Comparison of ENCODE assay signal across 32 cellular contexts in the genomic region with DNA sequence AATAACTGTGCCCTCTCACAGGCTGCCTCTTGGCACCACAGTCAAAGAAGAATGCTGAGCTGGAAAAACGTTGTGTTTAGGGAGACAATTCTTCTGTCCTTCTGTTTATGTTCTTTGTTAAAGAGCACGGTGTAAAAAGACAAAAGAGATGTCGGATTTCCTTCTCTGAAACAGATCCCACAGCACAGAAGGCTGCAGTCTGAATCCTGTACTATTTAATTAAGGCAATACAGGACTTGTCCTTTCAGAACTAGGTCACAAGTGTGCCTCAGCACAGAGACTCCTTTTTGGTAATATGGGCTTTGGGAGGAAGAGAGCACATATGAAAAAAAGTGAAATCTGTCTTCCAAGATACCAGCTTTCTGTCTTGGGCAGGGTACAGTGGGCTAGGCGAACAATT.
"Had no signal": no experiment of that assay in that cellular context is flagged by ENCODE, and none has a peak within 500 bp of the region (broad histone marks: within the 10 kb centered on the region; RNA-seq: fewer than 3 reads in every experiment).

No MANE protein-coding gene starts in this region.

- H3K27me3 ChIP-seq: adrenal gland, brain microvascular endothelial cell, MG63, Peyer's patch, SJSA1 had no signal

- H3K27ac ChIP-seq: adrenal gland, brain microvascular endothelial cell, cardiac muscle cell, Peyer's patch, SJSA1 had no signal

- DNase-seq: activated CD4-positive, alpha-beta memory T cell treated with anti-CD3 and anti-CD28 coated beads for 36 hours; activated CD4-positive, alpha-beta T cell treated with anti-CD3 and anti-CD28 coated beads for 4 hours; activated CD4-positive, alpha-beta T cell treated with anti-CD3 and anti-CD28 coated beads, Interleukin-2, amount 50 U/mL, for 1 hour; activated CD4-positive, CD25-positive, alpha-beta regulatory T cell treated with anti-CD3 and anti-CD28 coated beads, Interleukin-2, amount 50 U/mL, for 72 hours; activated CD8-positive, alpha-beta memory T cell treated with anti-CD3 and anti-CD28 coated beads, Interleukin-2, amount 50 U/mL, for 4 hours; activated gamma-delta T cell treated with Interleukin-2 at 50 U/mL for 16 hours; activated naive CD4-positive, alpha-beta T cell treated with anti-CD3 and anti-CD28 coated beads for 36 hours; activated T-cell treated with anti-CD3 and anti-CD28 coated beads for 4 hours; activated T-cell treated with anti-CD3 and anti-CD28 coated beads, Interleukin-2, amount 50 U/mL, for 4 hours; brain microvascular endothelial cell; Kasumi-1; KG1; MG63; MV-4-11; NCI-H1092; NCI-H1436 treated with DMSO at 0.1 percent for 48 hours; NCI-H1694 treated with DMSO at 0.1 percent for 48 hours; NCI-H2029; NCI-H510A; NCI-H526; NCI-H748 treated with DMSO at 0.1 percent for 48 hours; NK-92 treated with Interleukin-12 subunit alpha and Interleukin-12 subunit beta, amount 100 ng/mL, for 24 hours; PC-3; Peyer's patch; RPMI8226; SHP77 treated with DMSO at 0.1 percent for 48 hours; SK-N-SH had no signal

- H3K4me3 ChIP-seq: adrenal gland, cardiac muscle cell, MG63, Peyer's patch, SJSA1 had no signal

- ATAC-seq: activated naive CD4-positive, alpha-beta T cell treated with anti-CD3 and anti-CD28 coated beads, Interleukin-2, amount 50 U/mL, for 72 hours; activated T-cell treated with anti-CD3 and anti-CD28 coated beads, Interleukin-2, amount 50 U/mL, for 4 hours; PC-3; WTC11 had no signal
